ENCODE assay signal across 18 cellular contexts in the genomic region with DNA sequence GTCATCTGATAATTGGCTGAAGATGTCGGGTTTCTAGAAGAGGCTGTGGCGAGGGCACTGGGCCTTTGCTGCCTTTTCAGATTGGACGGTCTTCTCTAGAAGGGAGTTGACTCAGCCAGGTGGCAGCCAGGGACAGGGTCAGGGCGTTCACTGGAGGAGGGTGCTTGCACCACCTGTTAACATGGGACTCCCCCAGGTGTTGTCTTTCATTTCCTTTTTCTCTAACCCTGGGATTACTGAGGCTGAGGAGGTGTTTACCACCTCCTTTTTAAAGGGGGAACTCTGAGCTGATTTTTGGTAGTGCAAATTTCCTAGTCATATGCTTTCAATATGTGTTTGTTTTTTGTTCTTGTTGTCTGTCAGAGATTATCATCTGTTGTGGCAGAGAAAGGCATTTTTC. TPM values are rescaled to one million over a fixed set of nuclear protein-coding genes. Genes with fewer than 3 reads are reported as not detected.
DNase-seq lines count a peak whose midpoint lies in the region; ATAC-seq, FAIRE-seq and TF ChIP-seq lines count a peak whose summit lies in the region.
"Had no signal": no experiment of that assay in that cellular context is flagged by ENCODE, and none has a peak within 500 bp of the region (broad histone marks: within the 10 kb centered on the region; RNA-seq: fewer than 3 reads in every experiment).

No MANE protein-coding gene starts in this region.

- no peak overlapping the region for H3K9ac ChIP-seq in OCI-LY3 (ENCODE audit: low read length)

- CTCF ChIA-PET in Caco-2 (lab: Charles Lee) = no interaction called here

- 0 out of 2 replicates have a peak overlapping the region, but pooled peaks have one; percentile 29 for H3K4me2 ChIP-seq in GM23338
- peak overlapping the region; percentile 12; the same call in 1 of the 2 replicates for H3K4me2 ChIP-seq in OCI-LY3 (ENCODE audit: low read length)
- no peak overlapping the region for H3K4me2 ChIP-seq in osteoblast (ENCODE audit: insufficient read depth, low read length)

- H3K9me3 ChIP-seq in OCI-LY3 (ENCODE audit: insufficient read depth, low read length) = peaks cover 6% of the 10 kb centered on the region; the same call in 1 of the 2 replicates
- H3K9me3 ChIP-seq in osteoblast (ENCODE audit: low read depth, low read length) = no peaks in the 10 kb centered on the region
- no peaks in the 10 kb centered on the region for H3K9me3 ChIP-seq in Caco-2

- H3K4me1 Mint-ChIP-seq in GM23338 (peaks cover 47% of the 10 kb centered on the region), Caco-2 (ENCODE audit: low read depth, unreplicated experiment) (no peaks in the 10 kb centered on the region)

- intact Hi-C loops in Caco-2 (cut with micrococcal nuclease; ENCODE audit: unreplicated experiment) = no loop called here

- H3K36me3 Mint-ChIP-seq in GM23338 (ENCODE audit: low read depth) (peaks cover 28% of the 10 kb centered on the region), Caco-2 (ENCODE audit: insufficient read depth, unreplicated experiment) (no peaks in the 10 kb centered on the region)

- H3K4me3 Mint-ChIP-seq in GM23338 (no peak overlapping the region), Caco-2 (ENCODE audit: unreplicated experiment) (no peak overlapping the region)
- H3K4me3 Mint-ChIP-seq: HFFc6 had no signal

- H3K4me1 ChIP-seq in GM23338 (ENCODE audit: insufficient read depth) (peaks cover 29% of the 10 kb centered on the region), OCI-LY3 (ENCODE audit: low read length) (peaks cover 14% of the 10 kb centered on the region), osteoblast (ENCODE audit: insufficient read depth, low read length) (peaks cover 4% of the 10 kb centered on the region), Caco-2 (no peaks in the 10 kb centered on the region)

- H3K9me2 ChIP-seq in GM23338 (ENCODE audit: insufficient read depth) = peaks cover 9% of the 10 kb centered on the region; the same call in 1 of the 2 replicates

- TF ChIP-seq POLR2A in GM12891 (IDR thresholded peaks at IDR 0.05; ENCODE audit: low read depth, low read length) = no peak

- H3K27me3 Mint-ChIP-seq in GM23338 (ENCODE audit: insufficient read depth, low read depth, poor library complexity) (peaks cover 4% of the 10 kb centered on the region), Caco-2 (ENCODE audit: insufficient read depth, unreplicated experiment) (no peaks in the 10 kb centered on the region)

- H3K4me3 ChIP-seq in GM23338 (no peak overlapping the region), OCI-LY3 (ENCODE audit: low read length) (no peak overlapping the region), osteoblast (ENCODE audit: insufficient read depth, low read length) (no peak overlapping the region), Caco-2 (ENCODE audit: low read depth, low read length) (no peak overlapping the region)
- H3K4me3 ChIP-seq: SK-N-MC had no signal

- no peak overlapping the region for H3K27ac ChIP-seq in GM23338 (ENCODE audit: low read depth)
- no peak overlapping the region for H3K27ac ChIP-seq in OCI-LY3 (ENCODE audit: low read length)
- no peak overlapping the region for H3K27ac ChIP-seq in osteoblast (ENCODE audit: low read depth, low read length)
- H3K27ac ChIP-seq: SK-N-MC had no signal

- no TSS peak for BruUV-seq in Caco-2 (replicated peaks; lab: Mats Ljungman, UMichigan)

- TF ChIP-seq CTCF in GM23338 (conservative IDR thresholded peaks at IDR 0.05; ENCODE audit: low read depth in 2 of 2) (no peak), OCI-LY3 (IDR thresholded peaks at IDR 0.05; ENCODE audit: low read depth, low read length) (no peak), osteoblast (IDR thresholded peaks at IDR 0.05; ENCODE audit: extremely low read depth, low read depth, low read length) (no peak), Caco-2 (IDR thresholded peaks at IDR 0.05; ENCODE audit: insufficient read depth in 1 of 2, low read depth in 1 of 2, low read length in 1 of 2, severe bottlenecking in 1 of 2, unreplicated experiment in 1 of 2) (no peak)

- H4K20me1 ChIP-seq in GM23338 (replicated peaks; ENCODE audit: insufficient read depth) (peaks cover 4% of the 10 kb centered on the region), OCI-LY3 (ENCODE audit: insufficient read depth, low read length) (no peaks in the 10 kb centered on the region), osteoblast (ENCODE audit: insufficient read depth, low read length) (no peaks in the 10 kb centered on the region)

- peak; percentile 33 for FAIRE-seq in GM12891 (lab: Jason Lieb, UNC)

- H3K9me3 Mint-ChIP-seq in GM23338 (peaks cover 10% of the 10 kb centered on the region), Caco-2 (ENCODE audit: unreplicated experiment) (no peaks in the 10 kb centered on the region)

- H3K36me3 ChIP-seq in GM23338 (ENCODE audit: insufficient read depth) (no peaks in the 10 kb centered on the region), OCI-LY3 (replicated peaks; ENCODE audit: low read depth, low read length) (no peaks in the 10 kb centered on the region), osteoblast (ENCODE audit: insufficient read depth, low read length) (no peaks in the 10 kb centered on the region), Caco-2 (ENCODE audit: control insufficient read depth, insufficient read depth, low read length) (no peaks in the 10 kb centered on the region)

- peaks cover 89% of the 10 kb centered on the region for H3K79me2 ChIP-seq in GM23338 (replicated peaks; ENCODE audit: insufficient read depth)
- H3K79me2 ChIP-seq in OCI-LY3 (ENCODE audit: low read length) = no peaks in the 10 kb centered on the region
- H3K79me2 ChIP-seq in osteoblast (ENCODE audit: insufficient read depth, low read length) = peaks cover 8% of the 10 kb centered on the region

- H2AFZ ChIP-seq in GM23338 = no peak overlapping the region
- H2AFZ ChIP-seq in OCI-LY3 (ENCODE audit: low read depth, low read length) = no peak overlapping the region
- no peak overlapping the region for H2AFZ ChIP-seq in osteoblast (ENCODE audit: low read length)

- H3K27me3 ChIP-seq in GM23338 (ENCODE audit: insufficient read depth) = no peaks in the 10 kb centered on the region
- 0 out of 2 replicates have a peak, but pooled peaks cover 3% of the 10 kb centered on the region for H3K27me3 ChIP-seq in OCI-LY3 (ENCODE audit: low read depth, low read length)
- H3K27me3 ChIP-seq in osteoblast (ENCODE audit: insufficient read depth, low read length) = no peaks in the 10 kb centered on the region
- no peaks in the 10 kb centered on the region for H3K27me3 ChIP-seq in Caco-2 (replicated peaks; ENCODE audit: control insufficient read depth, insufficient read depth, low read length)

- POLR2A ChIA-PET in Caco-2 (lab: Charles Lee) = no interaction called here

- H3K27ac Mint-ChIP-seq in GM23338 = no peak overlapping the region
- no peak overlapping the region for H3K27ac Mint-ChIP-seq in Caco-2 (ENCODE audit: unreplicated experiment)
- H3K27ac Mint-ChIP-seq: HFFc6 had no signal

- DNase-seq in GM12891 (ENCODE audit: insufficient read length, low spot score) = peak; percentile 13
- no peak for DNase-seq in GM23338 (ENCODE audit: low spot score)
- peak; percentile 3 for DNase-seq in osteoblast (ENCODE audit: insufficient read length, low spot score, missing footprints)
- DNase-seq in Caco-2 = no peak
- DNase-seq in activated gamma-delta T cell treated with Interleukin-2 at 50 U/mL for 16 hours = no peak
- DNase-seq in left lobe of liver (ENCODE audit: low spot score) = no peak
- DNase-seq: C1 segment of cervical spinal cord, DMS 273 treated with DMSO at 0.1 percent for 48 hours, GDM1, HFFc6, NCI-H1092, NCI-H2081 treated with DMSO at 0.1 percent for 48 hours, NCI-H345, NCI-H748 treated with DMSO at 0.1 percent for 48 hours had no signal

- no peak for ATAC-seq in GM23338
- ATAC-seq in GM19395 (IDR thresholded peaks at IDR 0.05; ENCODE audit: unreplicated experiment) = no peak
- no peak for ATAC-seq in left lobe of liver
- ATAC-seq: Right ventricle myocardium inferior had no signal

- H3F3A ChIP-seq in GM23338 (replicated peaks; ENCODE audit: low read depth) = no peaks in the 10 kb centered on the region

TF ChIP-seq in GM12891, 5 proteins besides CTCF, POLR2A, EP300 and RAD21:
- TF ChIP-seq SPI1 (IDR thresholded peaks at IDR 0.05; ENCODE audit: low read depth, low read length) (peak; percentile 81), POLR2AphosphoS5 (IDR thresholded peaks at IDR 0.05; ENCODE audit: low read depth, low read length) (no peak)

TF ChIP-seq in GM23338, 12 proteins besides CTCF, POLR2A, EP300 and RAD21 (continues in another document):
- no peak for TF ChIP-seq ZNF114 (CRISPR knock-in tag; IDR thresholded peaks at IDR 0.05)
- TF ChIP-seq, protein P1, sequence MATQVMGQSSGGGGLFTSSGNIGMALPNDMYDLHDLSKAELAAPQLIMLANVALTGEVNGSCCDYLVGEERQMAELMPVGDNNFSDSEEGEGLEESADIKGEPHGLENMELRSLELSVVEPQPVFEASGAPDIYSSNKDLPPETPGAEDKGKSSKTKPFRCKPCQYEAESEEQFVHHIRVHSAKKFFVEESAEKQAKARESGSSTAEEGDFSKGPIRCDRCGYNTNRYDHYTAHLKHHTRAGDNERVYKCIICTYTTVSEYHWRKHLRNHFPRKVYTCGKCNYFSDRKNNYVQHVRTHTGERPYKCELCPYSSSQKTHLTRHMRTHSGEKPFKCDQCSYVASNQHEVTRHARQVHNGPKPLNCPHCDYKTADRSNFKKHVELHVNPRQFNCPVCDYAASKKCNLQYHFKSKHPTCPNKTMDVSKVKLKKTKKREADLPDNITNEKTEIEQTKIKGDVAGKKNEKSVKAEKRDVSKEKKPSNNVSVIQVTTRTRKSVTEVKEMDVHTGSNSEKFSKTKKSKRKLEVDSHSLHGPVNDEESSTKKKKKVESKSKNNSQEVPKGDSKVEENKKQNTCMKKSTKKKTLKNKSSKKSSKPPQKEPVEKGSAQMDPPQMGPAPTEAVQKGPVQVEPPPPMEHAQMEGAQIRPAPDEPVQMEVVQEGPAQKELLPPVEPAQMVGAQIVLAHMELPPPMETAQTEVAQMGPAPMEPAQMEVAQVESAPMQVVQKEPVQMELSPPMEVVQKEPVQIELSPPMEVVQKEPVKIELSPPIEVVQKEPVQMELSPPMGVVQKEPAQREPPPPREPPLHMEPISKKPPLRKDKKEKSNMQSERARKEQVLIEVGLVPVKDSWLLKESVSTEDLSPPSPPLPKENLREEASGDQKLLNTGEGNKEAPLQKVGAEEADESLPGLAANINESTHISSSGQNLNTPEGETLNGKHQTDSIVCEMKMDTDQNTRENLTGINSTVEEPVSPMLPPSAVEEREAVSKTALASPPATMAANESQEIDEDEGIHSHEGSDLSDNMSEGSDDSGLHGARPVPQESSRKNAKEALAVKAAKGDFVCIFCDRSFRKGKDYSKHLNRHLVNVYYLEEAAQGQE (IDR thresholded peaks at IDR 0.05; ENCODE audit: unreplicated experiment) = no peak
- TF ChIP-seq ZNF331 (CRISPR knock-in tag; IDR thresholded peaks at IDR 0.05; ENCODE audit: low read depth) = no peak

RNA-seq across cellular contexts. Expression of a gene that starts 54.0 kb away (rescaled TPM):
- 1.2 TPM for polyA plus RNA-seq in GM12891 (2012; ENCODE audit: low read depth, missing spikeins)
- total RNA-seq in GM23338 (2014; rRNA removed; shearing (Covaris generic)) = 13.4 and 19.4 TPM in 2 replicates
- polyA plus RNA-seq in GM23338 (2016; fragmentation: Nextera tagmentation; extraction: Ambion mirVana) = 8.5 TPM in 2 replicates
- 8.5 and 10.5 TPM in 2 replicates for total RNA-seq in osteoblast
- 9.9 and 11.8 TPM in 2 replicates for total RNA-seq in Caco-2 (2022)
- total RNA-seq in left lobe of liver = 0.98 TPM

Comparison
In these comparisons a context has a peak if more than half of its experiments do, and no peak if none do; other contexts are left out.
1. DNase-seq: peak in GM12891 (single experiment) and osteoblast (single experiment); none in GM23338 (single experiment), Caco-2 (0 of 2), activated gamma-delta T cell treated with Interleukin-2 at 50 U/mL for 16 hours (single experiment) and left lobe of liver (single experiment).